In the genomic region with DNA sequence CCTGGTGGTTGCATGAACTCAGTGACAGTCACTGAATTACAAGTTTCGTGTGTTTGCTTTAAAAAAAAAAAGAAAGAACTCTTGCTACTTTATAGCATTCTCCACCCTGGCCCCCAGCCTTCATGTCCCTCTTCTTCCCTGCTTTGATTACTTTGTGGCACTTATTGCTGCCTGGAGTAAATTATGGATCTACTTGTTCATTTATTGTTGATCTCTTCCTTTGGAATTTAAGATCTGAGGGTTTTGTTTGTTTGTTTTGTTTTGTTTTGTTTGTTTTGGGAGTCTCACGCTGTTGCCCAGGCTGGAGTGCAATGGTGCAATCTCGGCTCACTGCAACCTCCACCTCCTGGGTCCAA, we compare ENCODE assay signal across 19 cellular contexts.
DNase-seq lines count a peak whose midpoint lies in the region; ATAC-seq, FAIRE-seq and TF ChIP-seq lines count a peak whose summit lies in the region.
"Had no signal": no experiment of that assay in that cellular context is flagged by ENCODE, and none has a peak within 500 bp of the region (broad histone marks: within the 10 kb centered on the region; RNA-seq: fewer than 3 reads in every experiment).

No MANE protein-coding gene starts in this region.

- peak overlapping the region; percentile 81 for H3K27ac Mint-ChIP-seq in endodermal cell
- H3K27ac Mint-ChIP-seq: B cell had no signal

- TF ChIP-seq CTCF in endodermal cell (conservative IDR thresholded peaks at IDR 0.05) (no peak), osteoblast (IDR thresholded peaks at IDR 0.05; ENCODE audit: extremely low read depth, low read depth, low read length) (no peak), tibial nerve (IDR thresholded peaks at IDR 0.05) (no peak)

- H3K4me1 Mint-ChIP-seq in endodermal cell = peaks cover 7% of the 10 kb centered on the region

- peaks cover 73% of the 10 kb centered on the region for H3K4me1 ChIP-seq in Karpas-422 (ENCODE audit: low read length)
- no peaks in the 10 kb centered on the region for H3K4me1 ChIP-seq in endodermal cell (ENCODE audit: control insufficient read depth, insufficient read depth, low read length)
- peaks cover 17% of the 10 kb centered on the region for H3K4me1 ChIP-seq in osteoblast (ENCODE audit: insufficient read depth, low read length)
- peaks cover 0 to 39% (median 11%) of the 10 kb centered on the region in 4 donors for H3K4me1 ChIP-seq in tibial nerve

- H3K4me2 ChIP-seq in Karpas-422 (ENCODE audit: low read depth, low read length, poor library complexity, severe bottlenecking) (peak overlapping the region; percentile 33), osteoblast (ENCODE audit: insufficient read depth, low read length) (peak overlapping the region; percentile 40)
- H3K4me2 ChIP-seq: neural progenitor cell had no signal

- peaks cover 47% of the 10 kb centered on the region for H3K36me3 Mint-ChIP-seq in endodermal cell (ENCODE audit: low read depth)

- 90 to 93% methylated on average over 2 to 3 of the region's 3 CpGs for WGBS in endodermal cell (ENCODE audit: insufficient coverage in 1 of 2, insufficient read length in 1 of 2), 2 experiments
- WGBS in tibial nerve, 2 donors = 40 to 57% methylated on average over 3 of the region's 3 CpGs

- H3K27me3 Mint-ChIP-seq in endodermal cell (ENCODE audit: insufficient read depth) = no peaks in the 10 kb centered on the region
- H3K27me3 Mint-ChIP-seq: B cell had no signal

- H4K20me1 ChIP-seq in Karpas-422 (ENCODE audit: insufficient read depth, low read depth, low read length) (no peaks in the 10 kb centered on the region), osteoblast (ENCODE audit: insufficient read depth, low read length) (peaks cover 17% of the 10 kb centered on the region)

- TF ChIP-seq POLR2A in tibial nerve (IDR thresholded peaks at IDR 0.05) = no peak
- TF ChIP-seq POLR2A in GM12891 (IDR thresholded peaks at IDR 0.05; ENCODE audit: low read depth, low read length) = no peak

- H3K27me3 ChIP-seq in Karpas-422 (ENCODE audit: low read length) (no peaks in the 10 kb centered on the region), endodermal cell (ENCODE audit: control insufficient read depth, insufficient read depth, low read length, poor library complexity, severe bottlenecking) (no peaks in the 10 kb centered on the region), osteoblast (ENCODE audit: insufficient read depth, low read length) (no peaks in the 10 kb centered on the region), tibial nerve (no peaks in the 10 kb centered on the region)
- H3K27me3 ChIP-seq: neural progenitor cell had no signal

- H3K79me2 ChIP-seq in Karpas-422 (ENCODE audit: low read length) (peaks cover 8% of the 10 kb centered on the region; the same call in 1 of the 2 replicates), osteoblast (ENCODE audit: insufficient read depth, low read length) (peaks cover 4% of the 10 kb centered on the region)

- H3K9me3 ChIP-seq in Karpas-422 (ENCODE audit: low read length) (no peaks in the 10 kb centered on the region), endodermal cell (ENCODE audit: control insufficient read depth, low read length) (no peaks in the 10 kb centered on the region), osteoblast (ENCODE audit: low read depth, low read length) (no peaks in the 10 kb centered on the region), tibial nerve (no peaks in the 10 kb centered on the region)

- H3K4me3 ChIP-seq in Karpas-422 (ENCODE audit: low read length) (no peak overlapping the region), endodermal cell (ENCODE audit: low read length) (no peak overlapping the region), osteoblast (ENCODE audit: insufficient read depth, low read length) (no peak overlapping the region), tibial nerve (no peak overlapping the region)
- H3K4me3 ChIP-seq: neural progenitor cell had no signal

- DNase-seq in Karpas-422 = no peak
- DNase-seq in endodermal cell = no peak
- no peak for DNase-seq in osteoblast (ENCODE audit: insufficient read length, low spot score, missing footprints)
- no peak for DNase-seq in tibial nerve (ENCODE audit: low spot score in 2 of 2)
- no peak for DNase-seq in GM03348 (ENCODE audit: low spot score)
- no peak for DNase-seq in NCI-H146 (lab: John Stamatoyannopoulos, UW)
- no peak for DNase-seq in GM12891 (ENCODE audit: insufficient read length, low spot score)
- DNase-seq: activated CD4-positive, alpha-beta T cell treated with anti-CD3 and anti-CD28 coated beads for 48 hours; erythroblast; GF-D8; GOT3; Kasumi-1; mesendoderm; stimulated activated CD4-positive, alpha-beta T cell treated with anti-CD3 and anti-CD28 coated beads, Interleukin-1b, Interleukin-23, amount 100 ng/mL, for 48 hours had no signal

- no peak for TF ChIP-seq EP300 in tibial nerve (IDR thresholded peaks at IDR 0.05)

- H3K27ac ChIP-seq in Karpas-422 (ENCODE audit: low read length) (peak overlapping the region; percentile 73), endodermal cell (ENCODE audit: low read depth, low read length) (no peak overlapping the region), osteoblast (ENCODE audit: low read depth, low read length) (peak overlapping the region; percentile 34), tibial nerve (peak overlapping the region; percentile 60 to 88 (median 70))
- H3K27ac ChIP-seq: neural progenitor cell had no signal

- no peak for ATAC-seq in SK-N-SH treated with all-trans-retinoic acid at 6 μM for 48 hours
- ATAC-seq: activated naive CD4-positive, alpha-beta T cell treated with anti-CD3 and anti-CD28 coated beads, Interleukin-2, amount 50 U/mL, for 72 hours had no signal

- H3K4me3 Mint-ChIP-seq in endodermal cell = no peak overlapping the region
- H3K4me3 Mint-ChIP-seq: B cell, neural progenitor cell had no signal

- H2AFZ ChIP-seq in Karpas-422 (ENCODE audit: low read length) (no peak overlapping the region), osteoblast (ENCODE audit: low read length) (no peak overlapping the region)
- H2AFZ ChIP-seq: neural progenitor cell had no signal

- H3K9me3 Mint-ChIP-seq in endodermal cell = no peaks in the 10 kb centered on the region
- H3K9me3 Mint-ChIP-seq: activated naive CD4-positive, alpha-beta T cell treated with anti-CD3 and anti-CD28 coated beads, Interleukin-2, amount 50 U/mL, for 72 hours; neural progenitor cell had no signal

- H3K9me2 ChIP-seq in Karpas-422 (replicated peaks; ENCODE audit: insufficient read depth, low read length) = no peaks in the 10 kb centered on the region

- peaks cover 11% of the 10 kb centered on the region for H3K36me3 ChIP-seq in Karpas-422 (ENCODE audit: insufficient read depth, low read length)
- peaks cover 20% of the 10 kb centered on the region for H3K36me3 ChIP-seq in endodermal cell (ENCODE audit: control insufficient read depth, insufficient read depth, low read length)
- peaks cover 21% of the 10 kb centered on the region for H3K36me3 ChIP-seq in osteoblast (ENCODE audit: insufficient read depth, low read length)
- H3K36me3 ChIP-seq in tibial nerve = peaks cover 0 to 18% (median 0%) of the 10 kb centered on the region in 3 donors
- H3K36me3 ChIP-seq: neural progenitor cell had no signal

- H3K9ac ChIP-seq in Karpas-422 (ENCODE audit: low read length) (peak overlapping the region; percentile 26; the same call in 1 of the 2 replicates), endodermal cell (ENCODE audit: extremely low read depth, low read length, poor library complexity, severe bottlenecking) (no peak overlapping the region)
- H3K9ac ChIP-seq: neural progenitor cell had no signal

- FAIRE-seq in GM12891 (lab: Jason Lieb, UNC) = no peak
- FAIRE-seq: TTC549 had no signal

TF ChIP-seq in SK-N-SH treated with all-trans-retinoic acid at 6 μM for 48 hours, 23 proteins besides CTCF, POLR2A, EP300 and RAD21 (continues in another document):
- TF ChIP-seq ZFP3 (CRISPR knock-in tag; IDR thresholded peaks at IDR 0.05) (no peak), ZNF70 (CRISPR knock-in tag; IDR thresholded peaks at IDR 0.05) (no peak), TCF4 (CRISPR knock-in tag; IDR thresholded peaks at IDR 0.05; ENCODE audit: borderline replicate concordance) (no peak), ZNF565 (CRISPR knock-in tag; conservative IDR thresholded peaks at IDR 0.05; ENCODE audit: low read depth) (no peak), GLIS3 (CRISPR knock-in tag; IDR thresholded peaks at IDR 0.05) (no peak)
- TF ChIP-seq, protein P1, sequence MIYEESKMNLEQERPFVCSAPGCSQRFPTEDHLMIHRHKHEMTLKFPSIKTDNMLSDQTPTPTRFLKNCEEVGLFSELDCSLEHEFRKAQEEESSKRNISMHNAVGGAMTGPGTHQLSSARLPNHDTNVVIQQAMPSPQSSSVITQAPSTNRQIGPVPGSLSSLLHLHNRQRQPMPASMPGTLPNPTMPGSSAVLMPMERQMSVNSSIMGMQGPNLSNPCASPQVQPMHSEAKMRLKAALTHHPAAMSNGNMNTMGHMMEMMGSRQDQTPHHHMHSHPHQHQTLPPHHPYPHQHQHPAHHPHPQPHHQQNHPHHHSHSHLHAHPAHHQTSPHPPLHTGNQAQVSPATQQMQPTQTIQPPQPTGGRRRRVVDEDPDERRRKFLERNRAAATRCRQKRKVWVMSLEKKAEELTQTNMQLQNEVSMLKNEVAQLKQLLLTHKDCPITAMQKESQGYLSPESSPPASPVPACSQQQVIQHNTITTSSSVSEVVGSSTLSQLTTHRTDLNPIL (CRISPR knock-in tag; IDR thresholded peaks at IDR 0.05; ENCODE audit: low read depth) = no peak

TF ChIP-seq in GM12891, 5 proteins besides CTCF, POLR2A, EP300 and RAD21:
- no peak for TF ChIP-seq POLR2AphosphoS5 (IDR thresholded peaks at IDR 0.05; ENCODE audit: low read depth, low read length)
- TF ChIP-seq TAF1 (IDR thresholded peaks at IDR 0.05; ENCODE audit: low read depth, low read length) = no peak
- no peak for TF ChIP-seq POU2F2 (IDR thresholded peaks at IDR 0.05; ENCODE audit: low read depth, low read length)
- TF ChIP-seq SPI1 (IDR thresholded peaks at IDR 0.05; ENCODE audit: low read depth, low read length) = no peak
- TF ChIP-seq PAX5 (IDR thresholded peaks at IDR 0.05; ENCODE audit: insufficient read depth, low read length, severe bottlenecking) = no peak
